ENCODE assay signal across 8 cellular contexts in genomic region chr13:97433727-97434416, GRCh38. TPM values are rescaled to one million over a fixed set of nuclear protein-coding genes. Genes with fewer than 3 reads are reported as not detected.
A peak's percentile ranks its signal among the peaks of the same experiment; 100 is the strongest.
DNase-seq lines count a peak whose midpoint lies in the region; TF ChIP-seq lines count a peak whose summit lies in the region.

RAP2A (plus strand) TSS chr13:97434169; CDS start chr13:97434471, 302 bp downstream.

- peak within 1 kb of the TSS; percentile 99 for H3K4me3 Mint-ChIP-seq in HFFc6

- H3K9me3 ChIP-seq in SK-N-SH, result no peaks in the 10 kb centered on the region
- H3K9me3 ChIP-seq in suprapubic skin, result no peaks in the 10 kb centered on the region

- peak within 1 kb of the TSS; percentile 86 for H3K4me3 ChIP-seq in NB4 (ENCODE audit: low read depth, low read length)
- H3K4me3 ChIP-seq in SK-N-SH (ENCODE audit: low read depth in 2 of 2, low read length in 1 of 2), result peak within 1 kb of the TSS; percentile 94 to 96
- peak within 1 kb of the TSS; percentile 87 for H3K4me3 ChIP-seq in suprapubic skin

- peak within 1 kb of the TSS; percentile 85 for H2AFZ ChIP-seq in SK-N-SH (ENCODE audit: low read depth)

- peak; percentile 36; the same call in 1 of the 2 replicates for TF ChIP-seq RAD21 in SK-N-SH (IDR thresholded peaks at IDR 0.05; ENCODE audit: low read length)

- H3K27ac ChIP-seq in SK-N-SH (ENCODE audit: low read depth in 2 of 2, low read length in 1 of 2) (peak within 1 kb of the TSS; percentile 99 to 100), suprapubic skin (peak within 1 kb of the TSS; percentile 100)

- peaks cover 2% of the 10 kb centered on the region; the same call in 1 of the 2 replicates for H3K27me3 Mint-ChIP-seq in HFFc6 (ENCODE audit: insufficient read depth)

- DNase-seq in GM03348 (ENCODE audit: low spot score), result peak; percentile 94
- peak; percentile 84 for DNase-seq in HFFc6
- peak; percentile 94 for DNase-seq in NB4 (ENCODE audit: low read depth)
- DNase-seq in SK-N-SH, result peak; percentile 88
- peak; percentile 90 for DNase-seq in activated naive CD4-positive, alpha-beta T cell treated with anti-CD3 and anti-CD28 coated beads, Interleukin-2, amount 50 U/mL, for 16 hours
- DNase-seq in globus pallidus (ENCODE audit: low spot score), result peak; percentile 92
- DNase-seq in occipital lobe (lab: John Stamatoyannopoulos, UW), result peak; percentile 89
- DNase-seq in suprapubic skin (ENCODE audit: low spot score in 2 of 2), result peak; percentile 92 to 94

- peaks cover 46% of the 10 kb centered on the region for H3K4me1 Mint-ChIP-seq in HFFc6 (ENCODE audit: low read depth)

- H3K4me1 ChIP-seq in SK-N-SH (ENCODE audit: control insufficient read depth in 1 of 2, insufficient read depth in 2 of 2, low read depth in 1 of 2, low read length in 1 of 2) (peaks cover 20 to 24% of the 10 kb centered on the region in 2 experiments; a peak in 3 of 4 replicates), suprapubic skin (peaks cover 38% of the 10 kb centered on the region)

- peak within 1 kb of the TSS; percentile 97 for H3K4me2 ChIP-seq in SK-N-SH

- TF ChIP-seq EP300 in SK-N-SH (IDR thresholded peaks at IDR 0.05; ENCODE audit: borderline replicate concordance in 1 of 2, low read depth in 1 of 2, low read length in 1 of 2), result no peak
- no peak for TF ChIP-seq EP300 in suprapubic skin (IDR thresholded peaks at IDR 0.05)

- no peaks in the 10 kb centered on the region for H3K9me2 ChIP-seq in SK-N-SH

- TF ChIP-seq CTCF in HFFc6 (IDR thresholded peaks at IDR 0.05) (no peak), NB4 (IDR thresholded peaks at IDR 0.05; ENCODE audit: low read depth, low read length) (no peak), SK-N-SH (IDR thresholded peaks at IDR 0.05) (no peak), suprapubic skin (IDR thresholded peaks at IDR 0.05) (no peak)

- TF ChIP-seq POLR2A in NB4 (IDR thresholded peaks at IDR 0.05; ENCODE audit: extremely low read depth, insufficient read length) (peak; percentile 76), suprapubic skin (IDR thresholded peaks at IDR 0.05) (peak; percentile 61 to 72)

- peaks cover 3% of the 10 kb centered on the region for H3F3A ChIP-seq in SK-N-SH (replicated peaks; ENCODE audit: insufficient read depth)

- no peaks in the 10 kb centered on the region for H3K36me3 Mint-ChIP-seq in HFFc6 (ENCODE audit: low read depth)

- POLR2A ChIA-PET in SK-N-SH (lab: Yijun Ruan, JAX), result interaction anchor here (0.8 to 1.6 kb wide), 5 partner anchors 8 to 409 kb away, joined by 3 to 4 read pairs (median 3); partner anchors contain the start of gene MBNL2

- H3K36me3 ChIP-seq in SK-N-SH (replicated peaks in 1 of 2; ENCODE audit: control insufficient read depth in 1 of 2, insufficient read depth in 2 of 2, low read length in 1 of 2), result peaks cover 9 to 13% of the 10 kb centered on the region in 2 experiments
- H3K36me3 ChIP-seq in suprapubic skin, result no peaks in the 10 kb centered on the region

- H3K9ac ChIP-seq in SK-N-SH, result peak within 1 kb of the TSS; percentile 100

- H3K27me3 ChIP-seq in SK-N-SH (ENCODE audit: insufficient read depth), result no peaks in the 10 kb centered on the region
- no peaks in the 10 kb centered on the region for H3K27me3 ChIP-seq in suprapubic skin

- 0% methylated on average over 4 of the region's 97 CpGs for WGBS in SK-N-SH (ENCODE audit: low lambda C conversion rate)
- WGBS in suprapubic skin, result 0% methylated on average over 2 of the region's 97 CpGs

- CTCF ChIA-PET in SK-N-SH (lab: Yijun Ruan, JAX), result interaction anchor here (0.9 to 2.3 kb wide), 7 partner anchors 11 to 416 kb away, joined by 3 to 11 read pairs (median 4); no protein-coding TSS in a partner anchor

- peaks cover 51% of the 10 kb centered on the region for H3K79me2 ChIP-seq in SK-N-SH (ENCODE audit: insufficient read depth)

- H3K27ac Mint-ChIP-seq in HFFc6, result peak within 1 kb of the TSS; percentile 100

- no peaks in the 10 kb centered on the region for H3K9me3 Mint-ChIP-seq in HFFc6

- peaks cover 13% of the 10 kb centered on the region; the same call in 1 of the 2 replicates for H4K20me1 ChIP-seq in SK-N-SH (ENCODE audit: insufficient read depth)

TF ChIP-seq in SK-N-SH, 30 proteins besides CTCF, POLR2A, EP300 and RAD21:
- TF ChIP-seq IRF3 (IDR thresholded peaks at IDR 0.05; ENCODE audit: low read depth, low read length), result no peak
- no peak for TF ChIP-seq FOSL2 (IDR thresholded peaks at IDR 0.05; ENCODE audit: borderline replicate concordance, low read depth)
- no peak for TF ChIP-seq TAF1 (IDR thresholded peaks at IDR 0.05; ENCODE audit: borderline replicate concordance, low read depth, low read length)
- TF ChIP-seq RCOR1 (IDR thresholded peaks at IDR 0.05; ENCODE audit: low read length), result 0 out of 2 replicates have a peak, but pooled peaks have one; percentile 6
- TF ChIP-seq MAX (IDR thresholded peaks at IDR 0.05; ENCODE audit: low read depth), result 0 out of 2 replicates have a peak, but pooled peaks have one; percentile 8
- no peak for TF ChIP-seq RXRA (IDR thresholded peaks at IDR 0.05; ENCODE audit: borderline replicate concordance, low read depth)
- peak; percentile 42; the same call in 1 of the 2 replicates for TF ChIP-seq NRF1 (IDR thresholded peaks at IDR 0.05; ENCODE audit: low read depth, low read length)

RNA-seq across cellular contexts. Expression of gene RAP2A, which starts in this region (rescaled TPM):
- total RNA-seq in HFFc6 (2021; fragmentation: NEBNext Ultra II Directional; extraction: Animal tissue kit (Norgen Biotek cat#: 25700)), result 10 to 100 TPM; 14.7 to 21.6 (median 18.5) TPM
- polyA plus RNA-seq in SK-N-SH (2012; rRNA removed), result 6.5 and 10.0 TPM in 2 replicates
- polyA plus RNA-seq in SK-N-SH (2012; cell fraction: cytosol; rRNA removed), result 10.4 and 11.5 TPM in 2 replicates
- 3.7 and 8.1 TPM in 2 replicates for polyA plus RNA-seq in SK-N-SH (2012; cell fraction: nucleus; rRNA removed)
- total RNA-seq in occipital lobe (397 TPM), suprapubic skin (10 to 100 TPM; 10.6 to 16.0 (median 12.7) TPM)

Comparison
In these comparisons a context has a peak if more than half of its experiments do, and no peak if none do; other contexts are left out.
1. Peak in every context shown above with its lines: DNase-seq, H3K4me3 ChIP-seq and H3K27ac ChIP-seq.
2. RNA of gene RAP2A (total RNA-seq): 397 TPM in occipital lobe (single experiment); 14.7 to 21.6 TPM in HFFc6 and 10.6 to 16.0 TPM in suprapubic skin; every median in the first group is over 10 times any median in the second.